Comparison of ENCODE assay signal across 15 cellular contexts in genomic region chr7:80597875-80598274, GRCh38. TPM values are rescaled to one million over a fixed set of nuclear protein-coding genes. Genes with fewer than 3 reads are reported as not detected.
A peak's percentile ranks its signal among the peaks of the same experiment; 100 is the strongest.
DNase-seq lines count a peak whose midpoint lies in the region; ATAC-seq and TF ChIP-seq lines count a peak whose summit lies in the region.
"Had no signal": no experiment of that assay in that cellular context is flagged by ENCODE, and none has a peak within 500 bp of the region (broad histone marks: within the 10 kb centered on the region; RNA-seq: fewer than 3 reads in every experiment).

No MANE protein-coding gene starts in this region.

- H3K27ac ChIP-seq in heart right ventricle (peak overlapping the region; percentile 29 to 87 (median 65)), SK-N-SH (ENCODE audit: low read depth in 2 of 2, low read length in 1 of 2) (no peak overlapping the region), psoas muscle (peak overlapping the region; percentile 52), suprapubic skin (peak overlapping the region; percentile 41)
- H3K27ac ChIP-seq: BLaER1 treated with 17β-estradiol and CSF1 and Interleukin-3, amounts not matched to agents 10 nM and 100 nM had no signal

- CTCF ChIA-PET in SK-N-SH (lab: Yijun Ruan, JAX): interaction anchor here (0.7 to 1.3 kb wide), 2 partner anchors 23 to 45 kb away, joined by 4 read pairs; no protein-coding TSS in a partner anchor

- no peaks in the 10 kb centered on the region for H3K27me3 ChIP-seq in heart right ventricle
- no peaks in the 10 kb centered on the region for H3K27me3 ChIP-seq in SK-N-SH (ENCODE audit: insufficient read depth)
- no peaks in the 10 kb centered on the region for H3K27me3 ChIP-seq in psoas muscle (ENCODE audit: insufficient read depth in 3 of 3, low read length in 2 of 3)
- H3K27me3 ChIP-seq in suprapubic skin: no peaks in the 10 kb centered on the region
- H3K27me3 ChIP-seq: BLaER1 treated with 17β-estradiol and CSF1 and Interleukin-3, amounts not matched to agents 10 nM and 100 nM had no signal

- no peaks in the 10 kb centered on the region for H3K9me2 ChIP-seq in SK-N-SH

- intact Hi-C loops in heart right ventricle (cut with DNase I): loop anchor here in 3 of 10 donors (2.0 to 10.0 kb wide), 6 partner anchors 36 to 126 kb away; no protein-coding TSS in a partner anchor
- intact Hi-C loops in cardiac septum (cut with DNase I): no loop called here
- intact Hi-C loops in psoas muscle (cut with DNase I): no loop called here

- DNase-seq in heart right ventricle (no peak), cardiac septum (ENCODE audit: low spot score) (no peak), SK-N-SH (no peak), psoas muscle (no peak), suprapubic skin (ENCODE audit: low spot score in 2 of 2) (no peak), SIG-M5 (lab: John Stamatoyannopoulos, UW) (no peak), NCI-H1417 treated with DMSO at 0.1 percent for 48 hours (lab: John Stamatoyannopoulos, UW) (no peak)
- DNase-seq: 8988T; CD4-positive, CD25-positive, alpha-beta regulatory T cell; DMS53; GF-D8; HCEC 1CT; HFFc6 had no signal

- TF ChIP-seq RAD21 in SK-N-SH (IDR thresholded peaks at IDR 0.05; ENCODE audit: low read length): no peak

- H4K20me1 ChIP-seq in SK-N-SH (ENCODE audit: insufficient read depth): no peaks in the 10 kb centered on the region
- H4K20me1 ChIP-seq: BLaER1 treated with 17β-estradiol and CSF1 and Interleukin-3, amounts not matched to agents 10 nM and 100 nM had no signal

- no peak for TF ChIP-seq POLR2A in suprapubic skin (IDR thresholded peaks at IDR 0.05)

- H3K4me2 ChIP-seq in SK-N-SH: no peak overlapping the region
- H3K4me2 ChIP-seq: BLaER1 treated with 17β-estradiol and CSF1 and Interleukin-3, amounts not matched to agents 10 nM and 100 nM had no signal

- H3K4me3 ChIP-seq in heart right ventricle (peak overlapping the region in 2 of 10 donors; percentile 8 to 18), SK-N-SH (ENCODE audit: low read depth in 2 of 2, low read length in 1 of 2) (no peak overlapping the region), psoas muscle (no peak overlapping the region), suprapubic skin (no peak overlapping the region)
- H3K4me3 ChIP-seq: BLaER1 treated with 17β-estradiol and CSF1 and Interleukin-3, amounts not matched to agents 10 nM and 100 nM had no signal

- POLR2A ChIA-PET in SK-N-SH (lab: Yijun Ruan, JAX): no interaction called here

- H3K9me3 ChIP-seq in heart right ventricle (no peaks in the 10 kb centered on the region), SK-N-SH (no peaks in the 10 kb centered on the region), psoas muscle (no peaks in the 10 kb centered on the region), suprapubic skin (no peaks in the 10 kb centered on the region)
- H3K9me3 ChIP-seq: BLaER1 treated with 17β-estradiol and CSF1 and Interleukin-3, amounts not matched to agents 10 nM and 100 nM had no signal

- H3K36me3 ChIP-seq in heart right ventricle: no peaks in the 10 kb centered on the region
- no peaks in the 10 kb centered on the region for H3K36me3 ChIP-seq in SK-N-SH (replicated peaks in 1 of 2; ENCODE audit: control insufficient read depth in 1 of 2, insufficient read depth in 2 of 2, low read length in 1 of 2)
- H3K36me3 ChIP-seq in psoas muscle (ENCODE audit: insufficient read depth in 1 of 2, low read depth in 1 of 2): no peaks in the 10 kb centered on the region
- no peaks in the 10 kb centered on the region for H3K36me3 ChIP-seq in suprapubic skin
- H3K36me3 ChIP-seq: BLaER1 treated with 17β-estradiol and CSF1 and Interleukin-3, amounts not matched to agents 10 nM and 100 nM had no signal

- H3K9ac ChIP-seq in SK-N-SH: no peak overlapping the region
- H3K9ac ChIP-seq: BLaER1 treated with 17β-estradiol and CSF1 and Interleukin-3, amounts not matched to agents 10 nM and 100 nM had no signal

- H3K79me2 ChIP-seq in SK-N-SH (ENCODE audit: insufficient read depth): no peaks in the 10 kb centered on the region

- ATAC-seq in heart right ventricle (no peak), psoas muscle (peak in 1 of 4 donors; percentile 35)

- TF ChIP-seq CTCF in heart right ventricle (IDR thresholded peaks at IDR 0.05): no peak
- no peak for TF ChIP-seq CTCF in SK-N-SH (IDR thresholded peaks at IDR 0.05)
- TF ChIP-seq CTCF in psoas muscle (IDR thresholded peaks at IDR 0.05): no peak
- TF ChIP-seq CTCF in suprapubic skin (IDR thresholded peaks at IDR 0.05): no peak

- H2AFZ ChIP-seq in SK-N-SH (ENCODE audit: low read depth): no peak overlapping the region

- peaks cover 6% of the 10 kb centered on the region for H3F3A ChIP-seq in SK-N-SH (replicated peaks; ENCODE audit: insufficient read depth)

- H3K4me1 ChIP-seq in heart right ventricle: peaks cover 2 to 85% (median 40%) of the 10 kb centered on the region in 9 donors
- H3K4me1 ChIP-seq in SK-N-SH (ENCODE audit: control insufficient read depth in 1 of 2, insufficient read depth in 2 of 2, low read depth in 1 of 2, low read length in 1 of 2): no peaks in the 10 kb centered on the region; a peak in 1 of 4 replicates
- H3K4me1 ChIP-seq in psoas muscle: peaks cover 34% of the 10 kb centered on the region
- peaks cover 13% of the 10 kb centered on the region for H3K4me1 ChIP-seq in suprapubic skin
- H3K4me1 ChIP-seq: BLaER1 treated with 17β-estradiol and CSF1 and Interleukin-3, amounts not matched to agents 10 nM and 100 nM had no signal

- TF ChIP-seq EP300 in SK-N-SH (IDR thresholded peaks at IDR 0.05; ENCODE audit: borderline replicate concordance in 1 of 2, low read depth in 1 of 2, low read length in 1 of 2) (peak in 1 of 2 experiments; percentile 19; a peak in 1 of 4 replicates), suprapubic skin (IDR thresholded peaks at IDR 0.05) (no peak)

TF ChIP-seq in SK-N-SH, 30 proteins besides CTCF, POLR2A, EP300 and RAD21:
- TF ChIP-seq RCOR1 (IDR thresholded peaks at IDR 0.05; ENCODE audit: low read length): no peak
- no peak for TF ChIP-seq TAF1 (IDR thresholded peaks at IDR 0.05; ENCODE audit: borderline replicate concordance, low read depth, low read length)
- no peak for TF ChIP-seq NRF1 (IDR thresholded peaks at IDR 0.05; ENCODE audit: low read depth, low read length)
- no peak for TF ChIP-seq USF1 (IDR thresholded peaks at IDR 0.05; ENCODE audit: borderline replicate concordance, low read depth)
- TF ChIP-seq TCF12 (IDR thresholded peaks at IDR 0.05): peak; percentile 42; the same call in 1 of the 2 replicates
- no peak for TF ChIP-seq ZBTB33 (IDR thresholded peaks at IDR 0.05; ENCODE audit: borderline replicate concordance, low read depth)
- TF ChIP-seq TEAD4 (IDR thresholded peaks at IDR 0.05; ENCODE audit: borderline replicate concordance, insufficient read depth): no peak

RNA-seq across cellular contexts. Expression of gene CD36, which starts 40.6 kb away (rescaled TPM):
- total RNA-seq in heart right ventricle: 1,000 to 10,000 TPM in 5 of 10 donors, 100 to 1,000 TPM in 5; 509 to 1,458 (median 988) TPM
- polyA plus RNA-seq in heart right ventricle: 100 to 1,000 TPM; 190 to 586 TPM
- total RNA-seq in cardiac septum: 717 TPM
- 0.10 and 0.16 TPM in 2 replicates for polyA plus RNA-seq in SK-N-SH (2012; rRNA removed)
- 0.23 and 0.25 TPM in 2 replicates for polyA plus RNA-seq in SK-N-SH (2012; cell fraction: cytosol; rRNA removed)
- polyA plus RNA-seq in SK-N-SH (2012; cell fraction: nucleus; rRNA removed): 0.16 and 0.29 TPM in 2 replicates
- total RNA-seq in psoas muscle: 100 to 1,000 TPM; 149 to 662 (median 240) TPM
- polyA plus RNA-seq in psoas muscle: 100 to 1,000 TPM; 166 to 273 (median 171) TPM
- total RNA-seq in suprapubic skin: 100 to 1,000 TPM in 1 of 4 donors, 10 to 100 TPM in 3; 47.9 to 154 (median 76.6) TPM
- total RNA-seq: HT1080 had no signal

Comparison
In these comparisons a context has a peak if more than half of its experiments do, and no peak if none do; other contexts are left out.
1. H3K27ac ChIP-seq: peak in heart right ventricle (10 of 10), psoas muscle (single experiment) and suprapubic skin (single experiment); none in SK-N-SH (0 of 2).